In genomic region chr20:50138120-50138478, GRCh38 we compare ENCODE assay signal across 14 cellular contexts. TPM values are rescaled to one million over a fixed set of nuclear protein-coding genes. Genes with fewer than 3 reads are reported as not detected.
DNase-seq lines count a peak whose midpoint lies in the region; ATAC-seq, FAIRE-seq and TF ChIP-seq lines count a peak whose summit lies in the region.
"Had no signal": no experiment of that assay in that cellular context is flagged by ENCODE, and none has a peak within 500 bp of the region (broad histone marks: within the 10 kb centered on the region; RNA-seq: fewer than 3 reads in every experiment).

No MANE protein-coding gene starts in this region.

- CTCF ChIA-PET in mammary epithelial cell (lab: Charles Lee; ENCODE audit: low non-redundant PET) = no interaction called here

- 76% methylated on average over 5 of the region's 5 CpGs for WGBS in mammary epithelial cell (ENCODE audit: low coverage, missing lambda C conversion rate)

- H4K20me1 ChIP-seq in mammary epithelial cell (ENCODE audit: insufficient read depth, low read length) = no peaks in the 10 kb centered on the region

- no peak for TF ChIP-seq CTCF in mammary epithelial cell (conservative IDR thresholded peaks at IDR 0.05 in 1 of 2, IDR thresholded peaks at IDR 0.05 in 1 of 2; ENCODE audit: extremely low read depth in 1 of 2, insufficient read depth in 1 of 2, low read depth in 1 of 2, low read length in 2 of 2)
- TF ChIP-seq CTCF in left lung (IDR thresholded peaks at IDR 0.05) = no peak

- no peak overlapping the region for H2AFZ ChIP-seq in mammary epithelial cell (ENCODE audit: low read depth, low read length)

- FAIRE-seq in HTR-8/SVneo (lab: Jason Lieb, UNC) = peak; percentile 86
- FAIRE-seq: GM19239, kidney, pancreas had no signal

- no peak for DNase-seq in HTR-8/SVneo (ENCODE audit: insufficient read length, low spot score)
- no peak for DNase-seq in mammary epithelial cell
- no peak for DNase-seq in left lung
- DNase-seq in glomerular visceral epithelial cell (ENCODE audit: extremely low spot score) = no peak
- DNase-seq in superior temporal gyrus (ENCODE audit: extremely low spot score) = no peak
- no peak for DNase-seq in hippocampal formation (lab: John Stamatoyannopoulos, UW)
- DNase-seq in cerebellum (ENCODE audit: low spot score) = no peak
- DNase-seq: kidney, NCI-H2081 treated with DMSO at 0.1 percent for 48 hours, pancreas, T-helper 9 cell had no signal

- peak overlapping the region; percentile 92 for H3K27ac ChIP-seq in mammary epithelial cell (ENCODE audit: insufficient read depth, low read depth, low read length)
- H3K27ac ChIP-seq in left lung = peak overlapping the region; percentile 17 to 57
- H3K27ac ChIP-seq in subcutaneous abdominal adipose tissue (ENCODE audit: low read depth, low read length) = peak overlapping the region; percentile 90
- H3K27ac ChIP-seq: KMS-11 had no signal

- H3K27me3 ChIP-seq in mammary epithelial cell (ENCODE audit: insufficient read depth, low read length) (no peaks in the 10 kb centered on the region), left lung (no peaks in the 10 kb centered on the region), subcutaneous abdominal adipose tissue (ENCODE audit: control insufficient read depth in 5 of 5, insufficient read depth in 4 of 5, low read length in 5 of 5) (no peaks in the 10 kb centered on the region)
- H3K27me3 ChIP-seq: pancreas had no signal

- H3K9ac ChIP-seq in mammary epithelial cell (ENCODE audit: insufficient read depth, low read length) (peak overlapping the region; percentile 35), subcutaneous abdominal adipose tissue (ENCODE audit: low read length in 5 of 5) (peak overlapping the region in 4 of 5 donors; percentile 44 to 64 (median 56))
- H3K9ac ChIP-seq: KMS-11 had no signal

- H3K36me3 ChIP-seq in mammary epithelial cell (ENCODE audit: insufficient read depth, low read length) (peaks cover 14% of the 10 kb centered on the region), left lung (peaks cover 0 to 85% of the 10 kb centered on the region in 2 donors), subcutaneous abdominal adipose tissue (ENCODE audit: control insufficient read depth in 5 of 5, insufficient read depth in 5 of 5, low read length in 5 of 5) (peaks cover 0 to 58% (median 37%) of the 10 kb centered on the region in 5 donors)

- in situ Hi-C loops in mammary epithelial cell (cut with MboI; ENCODE audit: low sequenced_read_pairs in 2 of 2) = no loop called here

- H3K79me2 ChIP-seq in mammary epithelial cell (ENCODE audit: insufficient read depth, low read length) = peaks cover 97% of the 10 kb centered on the region

- ATAC-seq in left lung = peak; percentile 35

- H3K9me3 ChIP-seq in mammary epithelial cell (replicated peaks; ENCODE audit: insufficient read depth, low read length) (no peaks in the 10 kb centered on the region), left lung (no peaks in the 10 kb centered on the region), subcutaneous abdominal adipose tissue (ENCODE audit: control insufficient read depth in 5 of 5, low read length in 5 of 5) (no peaks in the 10 kb centered on the region)
- H3K9me3 ChIP-seq: pancreas had no signal

- H3K4me2 ChIP-seq in mammary epithelial cell (ENCODE audit: insufficient read depth, low read depth, low read length) = peak overlapping the region; percentile 52
- H3K4me2 ChIP-seq: KMS-11 had no signal

- dilution Hi-C loops in mammary epithelial cell (cut with HindIII; ENCODE audit: low sequenced_read_pairs) = no loop called here

- intact Hi-C loops in mammary epithelial cell (cut with micrococcal nuclease) = no loop called here
- intact Hi-C loops in left lung (cut with DNase I) = no loop called here

- no TSS peak for BruUV-seq in mammary epithelial cell (replicated peaks; lab: Mats Ljungman, UMichigan)

- H3K4me1 ChIP-seq in mammary epithelial cell (ENCODE audit: insufficient read depth, low read length) (peaks cover 58% of the 10 kb centered on the region), left lung (peaks cover 4 to 66% of the 10 kb centered on the region in 2 donors), subcutaneous abdominal adipose tissue (ENCODE audit: control insufficient read depth in 5 of 5, insufficient read depth in 5 of 5, low read length in 5 of 5) (peaks cover 4 to 69% (median 57%) of the 10 kb centered on the region in 5 donors)

- no peak overlapping the region for H3K4me3 ChIP-seq in mammary epithelial cell (replicated peaks in 1 of 3; ENCODE audit: insufficient read depth in 1 of 3, low read depth in 2 of 3, low read length in 3 of 3)
- H3K4me3 ChIP-seq in left lung = no peak overlapping the region
- H3K4me3 ChIP-seq in subcutaneous abdominal adipose tissue (ENCODE audit: low read depth in 1 of 5, low read length in 5 of 5) = no peak overlapping the region
- H3K4me3 ChIP-seq: pancreas had no signal

RNA-seq across cellular contexts. Expression of gene PEDS1, which starts 15.4 kb away (rescaled TPM):
- total RNA-seq in mammary epithelial cell (10 to 100 TPM; 28.8 to 29.5 TPM), left lung (10 to 100 TPM; 37.9 to 39.9 TPM), cerebellum (8.6 TPM)
- polyA plus RNA-seq in mammary epithelial cell = 66.2 TPM
- 90.1 TPM for polyA minus RNA-seq in mammary epithelial cell

RNA-seq across cellular contexts. Expression of gene UBE2V1, which starts 25.1 kb away (rescaled TPM):
- 100 to 1,000 TPM in 1 of 2 donors, 10 to 100 TPM in 1; 54.8 to 119 TPM for total RNA-seq in mammary epithelial cell
- 109 TPM for polyA plus RNA-seq in mammary epithelial cell
- polyA minus RNA-seq in mammary epithelial cell = 157 TPM
- total RNA-seq in left lung = 10 to 100 TPM; 72.6 to 74.6 TPM
- total RNA-seq in cerebellum = 69.1 TPM

RNA-seq across cellular contexts. Expression of gene CEBPB, which starts 52.5 kb away (rescaled TPM):
- 100 to 1,000 TPM in 1 of 2 donors, 10 to 100 TPM in 1; 81.9 to 166 TPM for total RNA-seq in mammary epithelial cell
- polyA plus RNA-seq in mammary epithelial cell = 35.3 TPM
- 6.8 TPM for polyA minus RNA-seq in mammary epithelial cell
- 100 to 1,000 TPM; 133 to 266 TPM for total RNA-seq in left lung
- total RNA-seq in cerebellum = 1.7 TPM

Comparison
In these comparisons a context has a peak if more than half of its experiments do, and no peak if none do; other contexts are left out.
1. H3K27ac ChIP-seq: peak in every context shown above with its lines; median percentile 92 in mammary epithelial cell; 90 in subcutaneous abdominal adipose tissue; 37 in left lung.
2. RNA of gene CEBPB, which starts 52.5 kb away (total RNA-seq): 133 to 266 TPM in left lung and 81.9 to 166 TPM in mammary epithelial cell; 1.7 TPM in cerebellum (single experiment); every median in the first group is over 10 times any median in the second.